ENCODE assay signal across 1 cellular context in the genomic region with DNA sequence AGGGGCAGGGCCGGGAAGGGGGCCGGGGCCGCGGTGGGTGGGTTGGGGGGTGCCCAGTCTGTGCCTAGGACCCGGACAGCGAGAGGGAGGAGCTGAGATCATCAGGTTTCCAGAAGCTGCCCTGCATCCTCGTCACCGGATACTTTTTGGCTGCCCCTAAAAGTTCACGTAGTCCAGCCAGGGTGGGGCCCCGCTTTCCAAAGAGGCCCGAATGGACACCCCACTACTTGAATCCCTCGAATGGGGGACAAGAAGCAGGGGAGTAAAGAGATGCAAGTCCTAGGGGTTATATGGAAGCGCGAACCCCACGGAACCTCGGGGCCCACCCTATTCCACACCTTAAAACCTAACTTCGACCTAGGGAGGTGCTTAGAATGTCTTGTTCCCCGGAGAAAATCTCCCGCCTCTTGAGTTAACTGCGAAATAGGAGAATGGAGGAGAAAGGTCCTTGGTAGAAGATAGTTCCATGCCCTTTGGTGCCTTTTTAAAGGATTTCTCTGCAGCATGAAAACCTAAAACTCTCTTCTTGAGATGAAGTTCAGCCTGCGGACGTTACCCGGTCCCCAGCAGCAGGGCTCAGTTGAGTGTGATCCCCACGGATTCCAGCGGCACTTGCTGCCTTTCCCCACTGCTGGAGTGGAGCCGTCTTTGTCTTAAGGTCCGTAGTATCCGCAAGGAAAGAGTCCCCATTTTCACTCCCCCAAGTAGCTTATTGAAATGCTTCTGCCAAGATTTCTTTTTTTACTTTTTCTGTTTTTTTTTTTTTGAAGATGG.
TF ChIP-seq lines count a peak whose summit lies in the region.

No MANE protein-coding gene starts in this region.

TF ChIP-seq in SK-N-SH, 30 proteins besides CTCF, POLR2A, EP300 and RAD21 (continued from another document):
- TF ChIP-seq, protein P1, sequence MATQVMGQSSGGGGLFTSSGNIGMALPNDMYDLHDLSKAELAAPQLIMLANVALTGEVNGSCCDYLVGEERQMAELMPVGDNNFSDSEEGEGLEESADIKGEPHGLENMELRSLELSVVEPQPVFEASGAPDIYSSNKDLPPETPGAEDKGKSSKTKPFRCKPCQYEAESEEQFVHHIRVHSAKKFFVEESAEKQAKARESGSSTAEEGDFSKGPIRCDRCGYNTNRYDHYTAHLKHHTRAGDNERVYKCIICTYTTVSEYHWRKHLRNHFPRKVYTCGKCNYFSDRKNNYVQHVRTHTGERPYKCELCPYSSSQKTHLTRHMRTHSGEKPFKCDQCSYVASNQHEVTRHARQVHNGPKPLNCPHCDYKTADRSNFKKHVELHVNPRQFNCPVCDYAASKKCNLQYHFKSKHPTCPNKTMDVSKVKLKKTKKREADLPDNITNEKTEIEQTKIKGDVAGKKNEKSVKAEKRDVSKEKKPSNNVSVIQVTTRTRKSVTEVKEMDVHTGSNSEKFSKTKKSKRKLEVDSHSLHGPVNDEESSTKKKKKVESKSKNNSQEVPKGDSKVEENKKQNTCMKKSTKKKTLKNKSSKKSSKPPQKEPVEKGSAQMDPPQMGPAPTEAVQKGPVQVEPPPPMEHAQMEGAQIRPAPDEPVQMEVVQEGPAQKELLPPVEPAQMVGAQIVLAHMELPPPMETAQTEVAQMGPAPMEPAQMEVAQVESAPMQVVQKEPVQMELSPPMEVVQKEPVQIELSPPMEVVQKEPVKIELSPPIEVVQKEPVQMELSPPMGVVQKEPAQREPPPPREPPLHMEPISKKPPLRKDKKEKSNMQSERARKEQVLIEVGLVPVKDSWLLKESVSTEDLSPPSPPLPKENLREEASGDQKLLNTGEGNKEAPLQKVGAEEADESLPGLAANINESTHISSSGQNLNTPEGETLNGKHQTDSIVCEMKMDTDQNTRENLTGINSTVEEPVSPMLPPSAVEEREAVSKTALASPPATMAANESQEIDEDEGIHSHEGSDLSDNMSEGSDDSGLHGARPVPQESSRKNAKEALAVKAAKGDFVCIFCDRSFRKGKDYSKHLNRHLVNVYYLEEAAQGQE (IDR thresholded peaks at IDR 0.05; ENCODE audit: low read depth, low read length): no peak
- TF ChIP-seq SMC3 (IDR thresholded peaks at IDR 0.05; ENCODE audit: low read depth, low read length) (no peak), TAF1 (IDR thresholded peaks at IDR 0.05; ENCODE audit: borderline replicate concordance, low read depth, low read length) (no peak), FOXM1 (IDR thresholded peaks at IDR 0.05; ENCODE audit: low read depth) (no peak), YY1 (IDR thresholded peaks at IDR 0.05; ENCODE audit: low read depth) (no peak), RFX5 (IDR thresholded peaks at IDR 0.05; ENCODE audit: low read length) (no peak), MEF2A (IDR thresholded peaks at IDR 0.05; ENCODE audit: borderline replicate concordance, low read depth) (no peak), MXI1 (IDR thresholded peaks at IDR 0.05; ENCODE audit: low read depth, low read length) (no peak), RCOR1 (IDR thresholded peaks at IDR 0.05; ENCODE audit: low read length) (no peak)
- TF ChIP-seq, protein P2, sequence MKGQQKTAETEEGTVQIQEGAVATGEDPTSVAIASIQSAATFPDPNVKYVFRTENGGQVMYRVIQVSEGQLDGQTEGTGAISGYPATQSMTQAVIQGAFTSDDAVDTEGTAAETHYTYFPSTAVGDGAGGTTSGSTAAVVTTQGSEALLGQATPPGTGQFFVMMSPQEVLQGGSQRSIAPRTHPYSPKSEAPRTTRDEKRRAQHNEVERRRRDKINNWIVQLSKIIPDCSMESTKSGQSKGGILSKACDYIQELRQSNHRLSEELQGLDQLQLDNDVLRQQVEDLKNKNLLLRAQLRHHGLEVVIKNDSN (IDR thresholded peaks at IDR 0.05; ENCODE audit: borderline replicate concordance, low read depth): no peak
- TF ChIP-seq, protein P3, sequence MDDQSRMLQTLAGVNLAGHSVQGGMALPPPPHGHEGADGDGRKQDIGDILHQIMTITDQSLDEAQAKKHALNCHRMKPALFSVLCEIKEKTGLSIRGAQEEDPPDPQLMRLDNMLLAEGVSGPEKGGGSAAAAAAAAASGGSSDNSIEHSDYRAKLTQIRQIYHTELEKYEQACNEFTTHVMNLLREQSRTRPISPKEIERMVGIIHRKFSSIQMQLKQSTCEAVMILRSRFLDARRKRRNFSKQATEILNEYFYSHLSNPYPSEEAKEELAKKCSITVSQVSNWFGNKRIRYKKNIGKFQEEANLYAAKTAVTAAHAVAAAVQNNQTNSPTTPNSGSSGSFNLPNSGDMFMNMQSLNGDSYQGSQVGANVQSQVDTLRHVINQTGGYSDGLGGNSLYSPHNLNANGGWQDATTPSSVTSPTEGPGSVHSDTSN (IDR thresholded peaks at IDR 0.05): no peak
